8 cellular contexts compared by ENCODE assay signal in genomic region chr15:51782357-51782896, GRCh38. TPM values are rescaled to one million over a fixed set of nuclear protein-coding genes. Genes with fewer than 3 reads are reported as not detected.
DNase-seq lines count a peak whose midpoint lies in the region; ATAC-seq and TF ChIP-seq lines count a peak whose summit lies in the region.

No MANE protein-coding gene starts in this region.

- no peak overlapping the region for H3K4me3 ChIP-seq in AG09309 (ENCODE audit: control insufficient read depth, low read depth, low read length)

- H3K27me3 ChIP-seq in H9 (ENCODE audit: insufficient read depth, low read length), result no peaks in the 10 kb centered on the region
- H3K27me3 ChIP-seq in foreskin keratinocyte, result no peaks in the 10 kb centered on the region

- H3K4me1 ChIP-seq in H9 (ENCODE audit: insufficient read depth, low read length) (no peaks in the 10 kb centered on the region; the same call in 1 of the 2 replicates), foreskin keratinocyte (peaks cover 9% of the 10 kb centered on the region)

- peak; percentile 28 for TF ChIP-seq CTCF in AG09309 (IDR thresholded peaks at IDR 0.05; ENCODE audit: control insufficient read depth, insufficient read depth, low read depth, low read length, missing control alignments)
- TF ChIP-seq CTCF in H9 (conservative IDR thresholded peaks at IDR 0.05), result peak; percentile 86
- peak; percentile 67 for TF ChIP-seq CTCF in foreskin keratinocyte (conservative IDR thresholded peaks at IDR 0.05)

- peaks cover 6% of the 10 kb centered on the region in 2 experiments; a peak in 2 of 5 replicates for H3K9me3 Mint-ChIP-seq in H9

- H3K4me3 Mint-ChIP-seq in H9, result no peak overlapping the region

- H2BK15ac ChIP-seq in H9 (ENCODE audit: low read depth, low read length), result no peak overlapping the region

- no peak overlapping the region for H2BK5ac ChIP-seq in H9 (ENCODE audit: insufficient read length, low read length)

- no peak overlapping the region for H4K91ac ChIP-seq in H9 (ENCODE audit: insufficient read length, low read depth, low read length)

- H2AFZ ChIP-seq in H9 (ENCODE audit: low read length), result no peak overlapping the region

- H3K36me3 Mint-ChIP-seq in H9 (ENCODE audit: insufficient read depth in 1 of 3, low read depth in 3 of 3), result peaks cover 0 to 12% (median 2%) of the 10 kb centered on the region in 3 experiments; a peak in 3 of 7 replicates

- H3K9me3 ChIP-seq in H9 (ENCODE audit: control insufficient read depth, low read depth, low read length), result no peaks in the 10 kb centered on the region

- H3K18ac ChIP-seq in H9 (ENCODE audit: insufficient read length, low read depth, low read length), result no peak overlapping the region

- H4K8ac ChIP-seq in H9 (replicated peaks; ENCODE audit: insufficient read length, low read depth, low read length), result no peak overlapping the region

- no peaks in the 10 kb centered on the region for H3K79me1 ChIP-seq in H9 (ENCODE audit: insufficient read depth, low read depth, low read length, poor library complexity, severe bottlenecking)

- no peak overlapping the region for H3K14ac ChIP-seq in H9 (ENCODE audit: insufficient read depth, low read length)

- no peak overlapping the region for H2BK120ac ChIP-seq in H9 (ENCODE audit: low read depth, low read length, poor library complexity, severe bottlenecking)

- H3K4me2 ChIP-seq in H9 (ENCODE audit: insufficient read depth, insufficient read length, low read length), result no peak overlapping the region

- H3T11ph ChIP-seq in H9 (ENCODE audit: low read length), result no peak overlapping the region

- no peak overlapping the region for H4K5ac ChIP-seq in H9 (ENCODE audit: insufficient read length, low read depth, low read length)

- H3K9ac ChIP-seq in H9 (ENCODE audit: extremely low read depth, insufficient read length, low read length), result no peak overlapping the region

- H3K27ac Mint-ChIP-seq in H9, result no peak overlapping the region

- H4K20me1 ChIP-seq in H9 (ENCODE audit: control insufficient read depth, insufficient read depth, insufficient read length), result no peaks in the 10 kb centered on the region

- H2AK5ac ChIP-seq in H9 (ENCODE audit: insufficient read length, low read length), result no peak overlapping the region

- ATAC-seq in foreskin keratinocyte, result peak; percentile 51
- no peak for ATAC-seq in HG02763 (IDR thresholded peaks at IDR 0.05; ENCODE audit: unreplicated experiment)
- ATAC-seq in GM18520 (IDR thresholded peaks at IDR 0.05; ENCODE audit: unreplicated experiment), result no peak

- no peak overlapping the region for H2BK20ac ChIP-seq in H9 (ENCODE audit: low read depth, low read length, poor library complexity, severe bottlenecking)

- H3K79me2 ChIP-seq in H9 (ENCODE audit: insufficient read depth, low read length), result no peaks in the 10 kb centered on the region

- H3K4me1 Mint-ChIP-seq in H9, result peaks cover 7 to 10% of the 10 kb centered on the region in 2 experiments

- no peak overlapping the region for H3K23ac ChIP-seq in H9 (ENCODE audit: insufficient read length, low read depth, low read length)

- WGBS in H9 (ENCODE audit: extremely low coverage, insufficient read length, low lambda C conversion rate), result no CpG with 5 or more reads among the region's 7 CpGs

- no peaks in the 10 kb centered on the region for H3K27me3 Mint-ChIP-seq in H9 (ENCODE audit: low read depth)

- no peak overlapping the region for H3K4ac ChIP-seq in H9 (ENCODE audit: low read depth, low read length)

- H3K27ac ChIP-seq in H9 (ENCODE audit: insufficient read length, low read depth, low read length), result no peak overlapping the region
- no peak overlapping the region for H3K27ac ChIP-seq in foreskin keratinocyte

- H3K56ac ChIP-seq in H9 (ENCODE audit: insufficient read length, low read depth, low read length), result no peak overlapping the region

- no peak for DNase-seq in AG09309 (ENCODE audit: low read depth)
- no peak for DNase-seq in H9
- DNase-seq in RPMI7951 (ENCODE audit: low read depth), result peak; percentile 21
- DNase-seq in foreskin keratinocyte, result peak in 1 of 2 donors; percentile 9
- no peak for DNase-seq in activated effector memory CD4-positive, alpha-beta T cell treated with Interleukin-2 at 50 U/mL for 16 hours
- no peak for DNase-seq in islet precursor cell

- no peaks in the 10 kb centered on the region for H3K23me2 ChIP-seq in H9 (ENCODE audit: insufficient read length, low read depth, low read length, poor library complexity, severe bottlenecking)

- no peak overlapping the region for H2BK12ac ChIP-seq in H9 (ENCODE audit: insufficient read length, low read depth, low read length)

RNA-seq across cellular contexts. Expression of gene TMOD2, which starts 31.0 kb away (rescaled TPM):
- 1.8 and 3.0 TPM in 2 replicates for total RNA-seq in H9 (2021)
- 4.1 and 4.8 TPM in 2 replicates for total RNA-seq in RPMI7951 (2014; rRNA removed; shearing (Covaris generic))
- 8.6 and 9.7 TPM in 2 replicates for total RNA-seq in foreskin keratinocyte
- 1.6 and 1.7 TPM in 2 replicates for polyA plus RNA-seq in foreskin keratinocyte

RNA-seq across cellular contexts. Expression of gene LYSMD2, which starts 45.0 kb away (rescaled TPM):
- total RNA-seq in H9 (2021) (3.9 and 4.1 TPM in 2 replicates), foreskin keratinocyte (6.8 and 7.5 TPM in 2 replicates)
- total RNA-seq in RPMI7951 (2014; rRNA removed; shearing (Covaris generic)), result 16.7 and 17.5 TPM in 2 replicates
- 5.9 and 8.8 TPM in 2 replicates for polyA plus RNA-seq in foreskin keratinocyte

RNA-seq across cellular contexts. Expression of gene TMOD3, which starts 47.0 kb away (rescaled TPM):
- total RNA-seq in H9 (2021) (24.7 and 30.2 TPM in 2 replicates), foreskin keratinocyte (119 and 120 TPM in 2 replicates)
- 58.2 and 63.9 TPM in 2 replicates for total RNA-seq in RPMI7951 (2014; rRNA removed; shearing (Covaris generic))
- polyA plus RNA-seq in foreskin keratinocyte, result 23.8 and 29.1 TPM in 2 replicates

Comparison
In these comparisons a context has a peak if more than half of its experiments do, and no peak if none do; other contexts are left out.
1. CTCF ChIP-seq: peak in every context shown above with its lines; median percentile 86 in H9; 67 in foreskin keratinocyte; 28 in AG09309.